ENCODE assay signal across 16 cellular contexts in the genomic region with DNA sequence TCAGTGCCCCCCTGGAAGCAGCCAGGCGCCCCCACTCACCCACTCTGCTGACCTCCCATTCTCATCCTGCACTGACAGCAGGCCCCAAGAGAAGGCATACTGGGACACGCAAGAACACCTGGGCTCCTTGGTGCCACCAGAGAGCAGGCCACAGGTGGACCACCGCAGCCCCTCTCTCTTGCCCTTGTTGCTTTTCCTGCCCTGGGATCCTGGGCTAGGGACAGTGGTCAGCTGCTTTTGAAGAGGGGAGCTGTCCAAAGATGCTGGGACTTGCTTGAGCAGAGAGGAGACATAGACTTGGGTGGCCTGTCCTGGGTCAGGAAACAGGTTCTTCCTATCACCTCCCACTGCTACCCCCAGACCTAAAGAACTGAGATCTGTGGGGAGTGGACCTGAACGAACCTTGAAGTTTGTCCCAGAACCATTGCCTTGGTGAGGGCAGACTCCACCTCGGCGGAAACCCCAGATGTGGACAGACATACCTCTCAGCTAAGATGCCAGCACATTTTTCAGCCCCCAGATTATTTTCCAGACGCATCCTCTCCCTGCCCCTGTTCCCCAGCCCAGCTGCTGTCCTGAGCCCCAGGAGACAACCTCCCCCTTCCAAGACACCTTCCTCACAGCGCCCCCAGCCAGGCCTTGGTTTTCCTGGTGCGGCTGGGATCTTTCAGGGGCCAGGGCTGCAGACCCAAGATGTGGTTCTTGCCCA. TPM values are rescaled to one million over a fixed set of nuclear protein-coding genes. Genes with fewer than 3 reads are reported as not detected.
A peak's percentile ranks its signal among the peaks of the same experiment; 100 is the strongest.
DNase-seq lines count a peak whose midpoint lies in the region; ATAC-seq and TF ChIP-seq lines count a peak whose summit lies in the region.
"Had no signal": no experiment of that assay in that cellular context is flagged by ENCODE, and none has a peak within 500 bp of the region (broad histone marks: within the 10 kb centered on the region; RNA-seq: fewer than 3 reads in every experiment).

No MANE protein-coding gene starts in this region.

- H3K27ac ChIP-seq in DND-41 (ENCODE audit: low read length) (no peak overlapping the region; the same call in 1 of the 2 replicates), HUES64 (ENCODE audit: low read depth, low read length) (no peak overlapping the region), endodermal cell (ENCODE audit: low read depth, low read length) (no peak overlapping the region), colonic mucosa (no peak overlapping the region)
- H3K27ac ChIP-seq: C4-2B, prostate gland, thoracic aorta had no signal

- peak overlapping the region; percentile 59 for H3K4me2 ChIP-seq in DND-41 (ENCODE audit: insufficient read depth, low read length)

- H3K27me3 ChIP-seq in DND-41 (ENCODE audit: insufficient read depth, low read length, poor library complexity), result peaks cover 24% of the 10 kb centered on the region
- H3K27me3 ChIP-seq in HUES64 (ENCODE audit: insufficient read depth, low read length), result peaks cover 44% of the 10 kb centered on the region
- H3K27me3 ChIP-seq in endodermal cell (ENCODE audit: control insufficient read depth, insufficient read depth, low read length, poor library complexity, severe bottlenecking), result peaks cover 62% of the 10 kb centered on the region
- H3K27me3 ChIP-seq in colonic mucosa, result peaks cover 16% of the 10 kb centered on the region

- DNase-seq in DND-41 (no peak), endodermal cell (peak; percentile 70), colonic mucosa (no peak), C1 segment of cervical spinal cord (lab: John Stamatoyannopoulos, UW) (no peak), iPS-NIHi11 (ENCODE audit: low spot score) (no peak)
- DNase-seq: activated CD4-positive, alpha-beta T cell treated with anti-CD3 and anti-CD28 coated beads for 4 hours; effector memory CD4-positive, alpha-beta T cell; NCI-H2029; NCI-H69; T-helper 1 cell had no signal

- H2AFZ ChIP-seq in DND-41 (ENCODE audit: low read depth, low read length), result no peak overlapping the region

- H3K36me3 Mint-ChIP-seq in endodermal cell (ENCODE audit: low read depth) (no peaks in the 10 kb centered on the region), nephron (ENCODE audit: low read depth) (no peaks in the 10 kb centered on the region)

- peak overlapping the region; percentile 67 for H3K9ac ChIP-seq in DND-41 (ENCODE audit: low read depth, low read length)
- H3K9ac ChIP-seq in HUES64 (ENCODE audit: low read depth, low read length), result no peak overlapping the region
- H3K9ac ChIP-seq in endodermal cell (ENCODE audit: extremely low read depth, low read length, poor library complexity, severe bottlenecking), result no peak overlapping the region
- H3K9ac ChIP-seq in colonic mucosa (ENCODE audit: low read depth in 2 of 2, low read length in 2 of 2), result no peak overlapping the region

- TF ChIP-seq CTCF in DND-41 (IDR thresholded peaks at IDR 0.05; ENCODE audit: borderline replicate concordance, extremely low read depth, low read length, poor library complexity, severe bottlenecking), result no peak
- no peak for TF ChIP-seq CTCF in endodermal cell (conservative IDR thresholded peaks at IDR 0.05)
- TF ChIP-seq CTCF in nephron (IDR thresholded peaks at IDR 0.05; ENCODE audit: unreplicated experiment in 3 of 3), result no peak
- TF ChIP-seq CTCF in colonic mucosa (IDR thresholded peaks at IDR 0.05), result no peak

- H3K4me1 ChIP-seq in DND-41 (ENCODE audit: insufficient read depth, low read length), result peaks cover 47% of the 10 kb centered on the region
- H3K4me1 ChIP-seq in HUES64 (ENCODE audit: insufficient read depth, low read length), result peaks cover 8% of the 10 kb centered on the region; the same call in 1 of the 2 replicates
- peaks cover 4% of the 10 kb centered on the region for H3K4me1 ChIP-seq in endodermal cell (ENCODE audit: control insufficient read depth, insufficient read depth, low read length)
- no peaks in the 10 kb centered on the region for H3K4me1 ChIP-seq in colonic mucosa

- intact Hi-C loops in colonic mucosa (cut with DNase I), result no loop called here

- H3K4me1 Mint-ChIP-seq in endodermal cell (peaks cover 10% of the 10 kb centered on the region), nephron (no peaks in the 10 kb centered on the region)

- H3K27me3 Mint-ChIP-seq in endodermal cell (ENCODE audit: insufficient read depth), result peaks cover 86% of the 10 kb centered on the region
- peaks cover 90% of the 10 kb centered on the region for H3K27me3 Mint-ChIP-seq in nephron (ENCODE audit: low read depth)

- 83% methylated on average over 9 of the region's 9 CpGs for WGBS in HUES64
- 89 to 97% methylated on average over 5 to 9 of the region's 9 CpGs for WGBS in endodermal cell (ENCODE audit: insufficient coverage in 1 of 2, insufficient read length in 1 of 2), 2 experiments

- ATAC-seq in DND-41 (ENCODE audit: insufficient read depth, low read depth), result no peak

- H3K4me3 Mint-ChIP-seq in endodermal cell (peak overlapping the region; percentile 53), nephron (peak overlapping the region in 2 of 3 experiments; percentile 9 to 75)

- H3K27ac Mint-ChIP-seq in endodermal cell (no peak overlapping the region), nephron (no peak overlapping the region)

- H3K4me3 ChIP-seq in DND-41 (ENCODE audit: low read depth in 1 of 2, low read length in 2 of 2) (peak overlapping the region; percentile 29 to 51; a peak in 3 of 4 replicates), HUES64 (ENCODE audit: low read length) (peak overlapping the region; percentile 70), endodermal cell (ENCODE audit: low read length) (no peak overlapping the region), colonic mucosa (no peak overlapping the region)

- H3K9me3 Mint-ChIP-seq in endodermal cell (no peaks in the 10 kb centered on the region), nephron (peaks cover 2% of the 10 kb centered on the region)

- H3K36me3 ChIP-seq in DND-41 (ENCODE audit: insufficient read depth, low read length) (peaks cover 6% of the 10 kb centered on the region; the same call in 1 of the 2 replicates), HUES64 (ENCODE audit: insufficient read depth, low read length) (no peaks in the 10 kb centered on the region), endodermal cell (ENCODE audit: control insufficient read depth, insufficient read depth, low read length) (no peaks in the 10 kb centered on the region), colonic mucosa (no peaks in the 10 kb centered on the region)
- H3K36me3 ChIP-seq: prostate gland, thoracic aorta had no signal

- H3K9me3 ChIP-seq in DND-41 (ENCODE audit: insufficient read depth, low read length, severe bottlenecking) (no peaks in the 10 kb centered on the region), HUES64 (ENCODE audit: insufficient read depth, low read depth, low read length) (no peaks in the 10 kb centered on the region), endodermal cell (ENCODE audit: control insufficient read depth, low read length) (no peaks in the 10 kb centered on the region), colonic mucosa (no peaks in the 10 kb centered on the region)
- H3K9me3 ChIP-seq: prostate gland, thoracic aorta had no signal

- H4K20me1 ChIP-seq in DND-41 (ENCODE audit: insufficient read depth, low read length), result peaks cover 12% of the 10 kb centered on the region

- peaks cover 15% of the 10 kb centered on the region for H3K79me2 ChIP-seq in DND-41 (ENCODE audit: insufficient read depth, low read length)

RNA-seq across cellular contexts. Expression of a gene that starts 1.1 kb away (rescaled TPM):
- 0.95 TPM for polyA plus RNA-seq in HUES64 (2013, experiment 1 of 2)
- 1.5 TPM for polyA plus RNA-seq in HUES64 (2013, experiment 2 of 2)
- under 1 TPM in 1 of 2 donors, not detected in 1; 0.15 TPM for total RNA-seq in endodermal cell
- 0.18 TPM for polyA plus RNA-seq in endodermal cell (2013, experiment 1 of 2)
- polyA plus RNA-seq in endodermal cell (2013, experiment 2 of 2), result 0.25 TPM
- not detected for total RNA-seq in colonic mucosa
- total RNA-seq: fibroblast of villous mesenchyme, thoracic aorta had no signal

Comparison
In these comparisons a context has a peak if more than half of its experiments do, and no peak if none do; other contexts are left out.
1. H3K4me3 ChIP-seq: peak in DND-41 (2 of 2) and HUES64 (single experiment); none in endodermal cell (single experiment) and colonic mucosa (single experiment).